33 cellular contexts compared by ENCODE assay signal in the genomic region with DNA sequence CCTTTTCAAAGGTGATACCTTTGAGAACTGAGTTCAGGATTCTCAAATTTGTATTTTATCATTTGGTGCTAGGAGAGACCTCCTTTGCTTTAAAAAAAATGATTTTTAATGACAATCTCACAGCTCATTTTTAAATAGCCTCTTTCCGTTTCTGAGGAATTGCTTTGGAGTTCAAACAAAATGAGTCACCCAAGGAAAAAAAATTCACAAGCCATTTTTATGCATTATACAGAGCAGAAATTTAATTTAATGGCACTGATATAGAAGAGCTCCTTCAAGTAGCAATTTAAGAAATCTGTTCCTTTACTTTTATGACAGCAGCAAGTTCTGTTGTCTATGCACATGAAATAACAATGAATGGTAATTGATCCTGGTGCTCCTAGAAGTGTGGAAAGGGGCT.
DNase-seq lines count a peak whose midpoint lies in the region; ATAC-seq, FAIRE-seq and TF ChIP-seq lines count a peak whose summit lies in the region.
"Had no signal": no experiment of that assay in that cellular context is flagged by ENCODE, and none has a peak within 500 bp of the region (broad histone marks: within the 10 kb centered on the region; RNA-seq: fewer than 3 reads in every experiment).

No MANE protein-coding gene starts in this region.

- H3K9me1 ChIP-seq in endothelial cell of umbilical vein (replicated peaks; ENCODE audit: control insufficient read depth, extremely low read depth, insufficient read depth, low read length), result no peaks in the 10 kb centered on the region

- POLR2A ChIA-PET in SK-N-SH (lab: Yijun Ruan, JAX) (no interaction called here), endothelial cell of umbilical vein (lab: Charles Lee) (no interaction called here)

- H3K36me3 ChIP-seq in SK-N-SH (replicated peaks in 1 of 2; ENCODE audit: control insufficient read depth in 1 of 2, insufficient read depth in 2 of 2, low read length in 1 of 2) (no peaks in the 10 kb centered on the region), endothelial cell of umbilical vein (ENCODE audit: control insufficient read depth in 2 of 2, extremely low read depth in 1 of 2, insufficient read depth in 2 of 2, low read length in 2 of 2) (no peaks in the 10 kb centered on the region)
- H3K36me3 ChIP-seq: gastroesophageal sphincter, lower lobe of right lung, neural progenitor cell, upper lobe of left lung had no signal

- TF ChIP-seq CTCF in SK-N-SH (IDR thresholded peaks at IDR 0.05) (no peak), endothelial cell of umbilical vein (IDR thresholded peaks at IDR 0.05; ENCODE audit: extremely low read depth in 1 of 2, insufficient read depth in 1 of 2, low read depth in 1 of 2, low read length in 2 of 2) (no peak), osteocyte (IDR thresholded peaks at IDR 0.05) (no peak)

- peak overlapping the region in 1 of 2 experiments; percentile 31; a peak in 3 of 4 replicates for H3K27ac ChIP-seq in SK-N-SH (ENCODE audit: low read depth in 2 of 2, low read length in 1 of 2)
- H3K27ac ChIP-seq in endothelial cell of umbilical vein (ENCODE audit: insufficient read depth, low read depth, low read length), result no peak overlapping the region
- H3K27ac ChIP-seq: gastroesophageal sphincter, lower lobe of right lung, neural progenitor cell, RWPE1, SK-N-MC, upper lobe of left lung had no signal

- no peaks in the 10 kb centered on the region for H4K20me1 ChIP-seq in SK-N-SH (ENCODE audit: insufficient read depth)
- H4K20me1 ChIP-seq in endothelial cell of umbilical vein (replicated peaks; ENCODE audit: control insufficient read depth, extremely low read depth, insufficient read depth, low read length), result no peaks in the 10 kb centered on the region

- no peak for ATAC-seq in GM18502 (IDR thresholded peaks at IDR 0.05; ENCODE audit: poor library complexity, unreplicated experiment)
- ATAC-seq: activated CD4-positive, alpha-beta T cell treated with anti-CD3 and anti-CD28 coated beads for 36 hours; activated T-cell treated with anti-CD3 and anti-CD28 coated beads, Interleukin-2, amount 50 U/mL, for 4 hours; gastroesophageal sphincter; lower lobe of right lung had no signal

- H3K79me2 ChIP-seq in SK-N-SH (ENCODE audit: insufficient read depth) (no peaks in the 10 kb centered on the region), endothelial cell of umbilical vein (ENCODE audit: control insufficient read depth, insufficient read depth, low read length) (no peaks in the 10 kb centered on the region)

- H3K27me3 Mint-ChIP-seq in osteocyte (ENCODE audit: unreplicated experiment), result no peaks in the 10 kb centered on the region
- H3K27me3 Mint-ChIP-seq: activated CD4-positive, alpha-beta T cell treated with anti-CD3 and anti-CD28 coated beads for 36 hours; progenitor cell of endocrine pancreas had no signal

- H3K9ac ChIP-seq in SK-N-SH (no peak overlapping the region), endothelial cell of umbilical vein (replicated peaks; ENCODE audit: extremely low read depth, insufficient read depth, low read length) (no peak overlapping the region)
- H3K9ac ChIP-seq: neural progenitor cell had no signal

- H3K27ac Mint-ChIP-seq in osteocyte (ENCODE audit: unreplicated experiment), result peak overlapping the region; percentile 10
- H3K27ac Mint-ChIP-seq: activated CD4-positive, alpha-beta T cell treated with anti-CD3 and anti-CD28 coated beads for 36 hours; activated naive CD4-positive, alpha-beta T cell treated with anti-CD3 and anti-CD28 coated beads for 36 hours; CD8-positive, alpha-beta memory T cell; H9; neural progenitor cell; progenitor cell of endocrine pancreas had no signal

- peak overlapping the region; percentile 1; the same call in 1 of the 2 replicates for H3K4me2 ChIP-seq in SK-N-SH
- H3K4me2 ChIP-seq in endothelial cell of umbilical vein (ENCODE audit: insufficient read depth, low read length), result no peak overlapping the region
- H3K4me2 ChIP-seq: neural progenitor cell had no signal

- H3K27me3 ChIP-seq in SK-N-SH (ENCODE audit: insufficient read depth) (no peaks in the 10 kb centered on the region), endothelial cell of umbilical vein (ENCODE audit: control insufficient read depth in 2 of 2, insufficient read depth in 2 of 2, low read length in 2 of 2) (no peaks in the 10 kb centered on the region)
- H3K27me3 ChIP-seq: gastroesophageal sphincter, neural progenitor cell, upper lobe of left lung had no signal

- no peak for FAIRE-seq in endothelial cell of umbilical vein (lab: Jason Lieb, UNC)
- FAIRE-seq: GM12891, kidney had no signal

- peak; percentile 48 for DNase-seq in GM03348 (ENCODE audit: low spot score)
- no peak for DNase-seq in SK-N-SH
- DNase-seq in endothelial cell of umbilical vein (ENCODE audit: low read depth, low spot score), result peak; percentile 12
- DNase-seq in osteocyte (ENCODE audit: extremely low spot score, unreplicated experiment), result no peak
- no peak for DNase-seq in NCI-H1694 (lab: John Stamatoyannopoulos, UW)
- DNase-seq in hypothalamus (lab: John Stamatoyannopoulos, UW), result no peak
- DNase-seq in activated naive CD4-positive, alpha-beta T cell (lab: John Stamatoyannopoulos, UW), result no peak
- DNase-seq: activated CD4-positive, alpha-beta T cell treated with anti-CD3 and anti-CD28 coated beads for 36 hours; activated naive CD4-positive, alpha-beta T cell treated with anti-CD3 and anti-CD28 coated beads for 36 hours; activated T-cell treated with anti-CD3 and anti-CD28 coated beads, Interleukin-2, amount 50 U/mL, for 4 hours; AML-193; amygdala; CD8-positive, alpha-beta memory T cell; DMS153; effector CD4-positive, alpha-beta T cell; erythroblast; H9; kidney; lower lobe of right lung; NCI-H1092; NCI-H1930; NCI-H345; NCI-H774; stimulated activated CD8-positive, alpha-beta memory T cell treated with anti-CD3 and anti-CD28 coated beads, Interleukin-4, amount 100 ng/mL, for 48 hours; T-helper 2 cell; upper lobe of left lung had no signal

- H3K9me3 ChIP-seq in SK-N-SH (no peaks in the 10 kb centered on the region), endothelial cell of umbilical vein (replicated peaks; ENCODE audit: control insufficient read depth, insufficient read depth, low read length) (no peaks in the 10 kb centered on the region)
- H3K9me3 ChIP-seq: gastroesophageal sphincter, lower lobe of right lung, upper lobe of left lung had no signal

- H3K4me1 ChIP-seq in SK-N-SH (ENCODE audit: control insufficient read depth in 1 of 2, insufficient read depth in 2 of 2, low read depth in 1 of 2, low read length in 1 of 2), result peaks cover 0 to 22% of the 10 kb centered on the region in 2 experiments; a peak in 3 of 4 replicates
- peaks cover 20% of the 10 kb centered on the region for H3K4me1 ChIP-seq in endothelial cell of umbilical vein (ENCODE audit: control insufficient read depth, extremely low read depth, insufficient read depth, low read length)
- H3K4me1 ChIP-seq: upper lobe of left lung had no signal

- H3K4me1 Mint-ChIP-seq in osteocyte (ENCODE audit: unreplicated experiment), result peaks cover 23% of the 10 kb centered on the region

- TF ChIP-seq EP300 in SK-N-SH (IDR thresholded peaks at IDR 0.05; ENCODE audit: borderline replicate concordance in 1 of 2, low read depth in 1 of 2, low read length in 1 of 2), result 0 out of 4 replicates have a peak, but pooled peaks of 1 of the 2 experiments have one; percentile 11

- no peak for TF ChIP-seq RAD21 in SK-N-SH (IDR thresholded peaks at IDR 0.05; ENCODE audit: low read length)

- CTCF ChIA-PET in SK-N-SH (lab: Yijun Ruan, JAX) (no interaction called here), endothelial cell of umbilical vein (lab: Charles Lee) (interaction anchor here (0.9 to 1.1 kb wide), 3 partner anchors 55 to 576 kb away, joined by 3 read pairs; no protein-coding TSS in a partner anchor)

- TF ChIP-seq POLR2A in endothelial cell of umbilical vein (IDR thresholded peaks at IDR 0.05; ENCODE audit: low read depth, low read length), result no peak

- no peaks in the 10 kb centered on the region for H3K9me3 Mint-ChIP-seq in osteocyte (ENCODE audit: unreplicated experiment)
- H3K9me3 Mint-ChIP-seq: activated naive CD4-positive, alpha-beta T cell treated with anti-CD3 and anti-CD28 coated beads for 36 hours; activated T-cell treated with anti-CD3 and anti-CD28 coated beads, Interleukin-2, amount 50 U/mL, for 4 hours; CD8-positive, alpha-beta memory T cell; H9; neural progenitor cell had no signal

- peaks cover 20% of the 10 kb centered on the region for H3F3A ChIP-seq in SK-N-SH (replicated peaks; ENCODE audit: insufficient read depth)

- H3K9me2 ChIP-seq in SK-N-SH, result no peaks in the 10 kb centered on the region

- intact Hi-C loops in endothelial cell of umbilical vein (cut with micrococcal nuclease), result no loop called here

- no peak overlapping the region for H3K4me3 ChIP-seq in SK-N-SH (ENCODE audit: low read depth in 2 of 2, low read length in 1 of 2)
- H3K4me3 ChIP-seq in endothelial cell of umbilical vein (replicated peaks in 1 of 3; ENCODE audit: insufficient read depth in 1 of 3, low read depth in 1 of 3, low read length in 3 of 3), result no peak overlapping the region
- H3K4me3 ChIP-seq: gastroesophageal sphincter, lower lobe of right lung, neural progenitor cell, SK-N-MC, upper lobe of left lung had no signal

- H2AFZ ChIP-seq in SK-N-SH (ENCODE audit: low read depth) (peak overlapping the region; percentile 24; the same call in 1 of the 2 replicates), endothelial cell of umbilical vein (ENCODE audit: low read depth, low read length) (no peak overlapping the region)
- H2AFZ ChIP-seq: neural progenitor cell had no signal

- dilution Hi-C loops in endothelial cell of umbilical vein (cut with MboI; ENCODE audit: extremely low pct_ligation_motif_present, low sequenced_read_pairs), result no loop called here

- no peak overlapping the region for H3K4me3 Mint-ChIP-seq in osteocyte (ENCODE audit: unreplicated experiment)
- H3K4me3 Mint-ChIP-seq: activated CD4-positive, alpha-beta T cell treated with anti-CD3 and anti-CD28 coated beads for 36 hours; activated naive CD4-positive, alpha-beta T cell treated with anti-CD3 and anti-CD28 coated beads for 36 hours; activated T-cell treated with anti-CD3 and anti-CD28 coated beads, Interleukin-2, amount 50 U/mL, for 4 hours; CD8-positive, alpha-beta memory T cell; H9; neural progenitor cell had no signal

- BruUV-seq in endothelial cell of umbilical vein (replicated peaks; lab: Mats Ljungman, UMichigan), result no TSS peak

- H3K36me3 Mint-ChIP-seq in osteocyte (ENCODE audit: unreplicated experiment), result no peaks in the 10 kb centered on the region
- H3K36me3 Mint-ChIP-seq: CD8-positive, alpha-beta memory T cell; neural progenitor cell had no signal

- WGBS in SK-N-SH (ENCODE audit: low lambda C conversion rate), result 23% methylated on average over 1 of the region's 1 CpG

TF ChIP-seq in SK-N-SH, 30 proteins besides CTCF, POLR2A, EP300 and RAD21 (continues in another document):
- TF ChIP-seq RXRA (IDR thresholded peaks at IDR 0.05; ENCODE audit: borderline replicate concordance, low read depth), result no peak
- no peak for TF ChIP-seq ELF1 (IDR thresholded peaks at IDR 0.05)
- no peak for TF ChIP-seq NRF1 (IDR thresholded peaks at IDR 0.05; ENCODE audit: low read depth, low read length)
- no peak for TF ChIP-seq GABPA (IDR thresholded peaks at IDR 0.05; ENCODE audit: low read depth)

TF ChIP-seq in endothelial cell of umbilical vein, 7 proteins besides CTCF, POLR2A, EP300 and RAD21 (continues in another document):
- peak; percentile 42 for TF ChIP-seq FOS (IDR thresholded peaks at IDR 0.05; ENCODE audit: borderline replicate concordance, insufficient read depth, low read length)
- TF ChIP-seq GATA2 (IDR thresholded peaks at IDR 0.05; ENCODE audit: insufficient read depth, insufficient read length, low read depth, low read length), result no peak

Comparison
In these comparisons a context has a peak if more than half of its experiments do, and no peak if none do; other contexts are left out.
1. DNase-seq: peak in GM03348 (single experiment) and endothelial cell of umbilical vein (single experiment); none in SK-N-SH (single experiment), osteocyte (single experiment), NCI-H1694 (single experiment), hypothalamus (0 of 51) and activated naive CD4-positive, alpha-beta T cell (0 of 4).